16 cellular contexts compared by ENCODE assay signal in the genomic region with DNA sequence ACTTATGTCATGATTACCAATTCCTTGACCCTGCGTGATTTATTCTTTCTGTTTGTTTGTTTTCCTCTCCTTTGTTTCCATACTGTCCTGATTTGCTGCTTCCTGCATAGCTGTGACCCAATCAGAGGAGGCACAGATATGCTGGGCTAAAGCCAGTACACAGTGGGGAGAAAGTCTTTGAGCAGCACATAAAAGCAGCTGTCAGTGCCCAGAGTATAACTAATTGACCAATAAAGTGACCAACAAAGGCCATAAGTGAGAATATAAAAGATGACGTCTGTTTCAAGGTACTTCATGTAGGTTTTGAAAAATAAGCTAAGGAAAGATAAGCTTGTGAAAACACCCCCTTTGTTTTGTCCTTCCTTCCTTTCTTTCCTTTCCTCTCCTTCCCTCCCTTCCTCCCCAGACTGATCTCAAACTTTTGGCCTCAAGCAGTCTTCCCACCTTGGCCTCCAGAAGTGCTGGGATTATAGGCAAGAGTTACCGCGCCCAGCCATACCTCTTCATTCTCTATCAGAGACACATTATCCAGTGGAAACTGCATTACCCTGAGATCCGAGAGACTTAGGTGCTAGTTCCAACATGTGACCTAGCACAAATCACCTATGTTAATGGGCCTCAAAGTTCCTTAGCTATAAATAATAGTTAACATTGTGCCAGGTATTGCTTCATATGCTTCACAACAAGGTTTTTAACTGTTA. TPM values are rescaled to one million over a fixed set of nuclear protein-coding genes. Genes with fewer than 3 reads are reported as not detected.
DNase-seq lines count a peak whose midpoint lies in the region; ATAC-seq, FAIRE-seq and TF ChIP-seq lines count a peak whose summit lies in the region.
"Had no signal": no experiment of that assay in that cellular context is flagged by ENCODE, and none has a peak within 500 bp of the region (broad histone marks: within the 10 kb centered on the region; RNA-seq: fewer than 3 reads in every experiment).

No MANE protein-coding gene starts in this region.

- H3K27ac Mint-ChIP-seq in GM23338 (no peak overlapping the region; the same call in 1 of the 2 replicates), nephron progenitor cell (peak overlapping the region; percentile 90)
- no peak overlapping the region for H3K27ac Mint-ChIP-seq in activated CD8-positive, alpha-beta T cell treated with anti-CD3 and anti-CD28 coated beads, Interleukin-2, amount 10 ng/mL, durations not matched to agents 7 days and 5 days
- H3K27ac Mint-ChIP-seq: activated naive CD8-positive, alpha-beta T cell treated with anti-CD3 and anti-CD28 coated beads, Interleukin-2, amount 50 U/mL, for 24 hours; T-cell had no signal

- no peaks in the 10 kb centered on the region for H3K9me2 ChIP-seq in GM23338 (ENCODE audit: insufficient read depth)

- DNase-seq in GM23338 (ENCODE audit: low spot score) (no peak), NCI-H69 (lab: John Stamatoyannopoulos, UW) (peak; percentile 74), coronary artery (ENCODE audit: low spot score) (no peak), nephron progenitor cell (no peak), kidney (no peak)
- DNase-seq in activated T-cell treated with anti-CD3 and anti-CD28 coated beads, Interleukin-2, amount 50 U/mL, for 48 hours: no peak
- no peak for DNase-seq in activated CD8-positive, alpha-beta T cell treated with anti-CD3 and anti-CD28 coated beads, Interleukin-2, amount 10 ng/mL, durations not matched to agents 7 days and 5 days
- DNase-seq: activated CD4-positive, alpha-beta T cell treated with anti-CD3 and anti-CD28 coated beads for 1 hour; activated naive CD8-positive, alpha-beta T cell treated with anti-CD3 and anti-CD28 coated beads, Interleukin-2, amount 50 U/mL, for 24 hours; EL; NCI-H1105 treated with DMSO at 0.1 percent for 48 hours; NCI-H446 treated with DMSO at 0.1 percent for 48 hours; stimulated activated CD4-positive, alpha-beta T cell treated with anti-CD3 and anti-CD28 coated beads, Interleukin-2, amount 100 ng/mL, for 48 hours; T-cell; upper lobe of left lung had no signal

- H3K27ac ChIP-seq in GM23338 (ENCODE audit: low read depth): no peak overlapping the region
- peak overlapping the region; percentile 20 to 30 for H3K27ac ChIP-seq in coronary artery
- no peak overlapping the region for H3K27ac ChIP-seq in kidney (ENCODE audit: low read depth in 2 of 2, low read length in 2 of 2)
- H3K27ac ChIP-seq: upper lobe of left lung had no signal

- ATAC-seq in GM23338: peak; percentile 65
- no peak for ATAC-seq in activated CD8-positive, alpha-beta T cell treated with anti-CD3 and anti-CD28 coated beads, Interleukin-2, amount 10 ng/mL, durations not matched to agents 7 days and 5 days
- ATAC-seq: activated naive CD8-positive, alpha-beta T cell treated with anti-CD3 and anti-CD28 coated beads, Interleukin-2, amount 50 U/mL, for 24 hours; Panc1; T-cell had no signal

- H3K27me3 ChIP-seq in GM23338 (ENCODE audit: insufficient read depth): no peaks in the 10 kb centered on the region
- H3K27me3 ChIP-seq: upper lobe of left lung had no signal

- no peaks in the 10 kb centered on the region for H4K20me1 ChIP-seq in GM23338 (replicated peaks; ENCODE audit: insufficient read depth)

- TF ChIP-seq CTCF in GM23338 (conservative IDR thresholded peaks at IDR 0.05; ENCODE audit: low read depth in 2 of 2) (no peak), coronary artery (IDR thresholded peaks at IDR 0.05) (no peak), nephron progenitor cell (IDR thresholded peaks at IDR 0.05) (no peak), kidney (IDR thresholded peaks at IDR 0.05; ENCODE audit: borderline replicate concordance, extremely low read depth, insufficient read depth) (no peak)

- no peak overlapping the region for H3K4me3 ChIP-seq in GM23338
- no peak overlapping the region for H3K4me3 ChIP-seq in coronary artery
- H3K4me3 ChIP-seq in kidney (ENCODE audit: low read length in 2 of 2): no peak overlapping the region
- H3K4me3 ChIP-seq: upper lobe of left lung had no signal

- H3K9me3 Mint-ChIP-seq in GM23338 (no peaks in the 10 kb centered on the region), nephron progenitor cell (no peaks in the 10 kb centered on the region)
- H3K9me3 Mint-ChIP-seq in activated CD8-positive, alpha-beta T cell treated with anti-CD3 and anti-CD28 coated beads, Interleukin-2, amount 10 ng/mL, durations not matched to agents 7 days and 5 days (ENCODE audit: insufficient read depth): no peaks in the 10 kb centered on the region
- H3K9me3 Mint-ChIP-seq: activated naive CD8-positive, alpha-beta T cell treated with anti-CD3 and anti-CD28 coated beads, Interleukin-2, amount 50 U/mL, for 24 hours; T-cell had no signal

- no peak overlapping the region for H3K4me2 ChIP-seq in GM23338

- no peaks in the 10 kb centered on the region for H3K27me3 Mint-ChIP-seq in GM23338 (ENCODE audit: insufficient read depth, low read depth, poor library complexity)
- H3K27me3 Mint-ChIP-seq in nephron progenitor cell (ENCODE audit: low read depth, poor library complexity): no peaks in the 10 kb centered on the region
- no peaks in the 10 kb centered on the region for H3K27me3 Mint-ChIP-seq in activated CD8-positive, alpha-beta T cell treated with anti-CD3 and anti-CD28 coated beads, Interleukin-2, amount 10 ng/mL, durations not matched to agents 7 days and 5 days (ENCODE audit: low read depth)
- H3K27me3 Mint-ChIP-seq: activated naive CD8-positive, alpha-beta T cell treated with anti-CD3 and anti-CD28 coated beads, Interleukin-2, amount 50 U/mL, for 24 hours; T-cell had no signal

- FAIRE-seq in kidney (lab: Jason Lieb, UNC): no peak

- CTCF ChIA-PET in activated CD8-positive, alpha-beta T cell treated with anti-CD3 and anti-CD28 coated beads, Interleukin-2, amount 10 ng/mL, durations not matched to agents 7 days and 5 days (lab: Charles Lee): interaction anchor here (1.0 to 1.3 kb wide), 2 partner anchors 64 to 149 kb away, joined by 3 to 4 read pairs; partner anchors contain the start of gene SLC26A4

- no peaks in the 10 kb centered on the region for H3K79me2 ChIP-seq in GM23338 (replicated peaks; ENCODE audit: insufficient read depth)

- no peak overlapping the region for H3K9ac ChIP-seq in kidney (ENCODE audit: low read length in 2 of 2)

- H2AFZ ChIP-seq in GM23338: peak overlapping the region; percentile 7; the same call in 1 of the 2 replicates

- POLR2A ChIA-PET in activated CD8-positive, alpha-beta T cell treated with anti-CD3 and anti-CD28 coated beads, Interleukin-2, amount 10 ng/mL, durations not matched to agents 7 days and 5 days (lab: Charles Lee): interaction anchor here (0.6 kb wide), 1 partner anchor 428 kb away, joined by 3 read pairs; the partner anchor contains the start of gene HBP1

- H3K9me3 ChIP-seq in kidney (ENCODE audit: control insufficient read depth in 1 of 2, low read length in 2 of 2): no peaks in the 10 kb centered on the region
- H3K9me3 ChIP-seq: upper lobe of left lung had no signal

- no peaks in the 10 kb centered on the region for H3F3A ChIP-seq in GM23338 (replicated peaks; ENCODE audit: low read depth)

- H3K4me1 Mint-ChIP-seq in GM23338 (peaks cover 6% of the 10 kb centered on the region), nephron progenitor cell (peaks cover 22% of the 10 kb centered on the region)
- no peaks in the 10 kb centered on the region for H3K4me1 Mint-ChIP-seq in activated CD8-positive, alpha-beta T cell treated with anti-CD3 and anti-CD28 coated beads, Interleukin-2, amount 10 ng/mL, durations not matched to agents 7 days and 5 days (ENCODE audit: low read depth)
- H3K4me1 Mint-ChIP-seq: activated naive CD8-positive, alpha-beta T cell treated with anti-CD3 and anti-CD28 coated beads, Interleukin-2, amount 50 U/mL, for 24 hours; T-cell had no signal

- H3K4me3 Mint-ChIP-seq in GM23338 (no peak overlapping the region), nephron progenitor cell (no peak overlapping the region)
- H3K4me3 Mint-ChIP-seq in activated CD8-positive, alpha-beta T cell treated with anti-CD3 and anti-CD28 coated beads, Interleukin-2, amount 10 ng/mL, durations not matched to agents 7 days and 5 days: no peak overlapping the region
- H3K4me3 Mint-ChIP-seq: activated naive CD8-positive, alpha-beta T cell treated with anti-CD3 and anti-CD28 coated beads, Interleukin-2, amount 50 U/mL, for 24 hours; T-cell had no signal

- no peaks in the 10 kb centered on the region for H3K36me3 ChIP-seq in GM23338 (ENCODE audit: insufficient read depth)
- peaks cover 2 to 5% of the 10 kb centered on the region in 2 donors for H3K36me3 ChIP-seq in kidney (ENCODE audit: control insufficient read depth in 1 of 2, insufficient read depth in 2 of 2, low read length in 2 of 2)

- intact Hi-C loops in kidney (cut with DNase I): no loop called here

- H3K4me1 ChIP-seq in GM23338 (ENCODE audit: insufficient read depth) (no peaks in the 10 kb centered on the region), kidney (ENCODE audit: control insufficient read depth in 1 of 2, insufficient read depth in 1 of 2, low read depth in 1 of 2, low read length in 2 of 2) (peaks cover 0 to 2% of the 10 kb centered on the region in 2 donors)

- H3K36me3 Mint-ChIP-seq in GM23338 (ENCODE audit: low read depth) (no peaks in the 10 kb centered on the region), nephron progenitor cell (ENCODE audit: low read depth) (peaks cover 12% of the 10 kb centered on the region)
- peaks cover 29% of the 10 kb centered on the region for H3K36me3 Mint-ChIP-seq in activated CD8-positive, alpha-beta T cell treated with anti-CD3 and anti-CD28 coated beads, Interleukin-2, amount 10 ng/mL, durations not matched to agents 7 days and 5 days (ENCODE audit: low read depth)

TF ChIP-seq in GM23338, 12 proteins besides CTCF, POLR2A, EP300 and RAD21 (continues in another document):
- TF ChIP-seq ZNF114 (CRISPR knock-in tag; IDR thresholded peaks at IDR 0.05): no peak
- no peak for TF ChIP-seq POLR2AphosphoS5 (IDR thresholded peaks at IDR 0.05; ENCODE audit: low read depth)

RNA-seq across cellular contexts. Expression of gene BCAP29, which starts 17.0 kb away (rescaled TPM):
- 15.8 and 18.4 TPM in 2 replicates for total RNA-seq in GM23338 (2014; rRNA removed; shearing (Covaris generic))
- polyA plus RNA-seq in GM23338 (2016; fragmentation: Nextera tagmentation; extraction: Ambion mirVana) (20.3 and 24.0 TPM in 2 replicates), kidney (ENCODE audit: insufficient read depth, low read depth, low replicate concordance) (31.2 TPM)
- total RNA-seq in kidney: 50.2 TPM
- 10 to 100 TPM; 32.1 to 32.7 TPM for total RNA-seq in activated CD8-positive, alpha-beta T cell treated with anti-CD3 and anti-CD28 coated beads, Interleukin-2, amount 10 ng/mL, durations not matched to agents 7 days and 5 days

RNA-seq across cellular contexts. Expression of gene DUS4L, which starts 33.3 kb away (rescaled TPM):
- total RNA-seq in GM23338 (2014; rRNA removed; shearing (Covaris generic)): 16.8 and 22.9 TPM in 2 replicates
- polyA plus RNA-seq in GM23338 (2016; fragmentation: Nextera tagmentation; extraction: Ambion mirVana): 16.3 and 16.7 TPM in 2 replicates
- total RNA-seq in kidney: 8.4 TPM
- polyA plus RNA-seq in kidney (ENCODE audit: insufficient read depth, low read depth, low replicate concordance): 7.3 TPM
- total RNA-seq in activated CD8-positive, alpha-beta T cell treated with anti-CD3 and anti-CD28 coated beads, Interleukin-2, amount 10 ng/mL, durations not matched to agents 7 days and 5 days: 10 to 100 TPM; 10.3 to 11.1 TPM

RNA-seq across cellular contexts. Expression of gene COG5, which starts 33.3 kb away (rescaled TPM):
- 36.5 and 40.6 TPM in 2 replicates for total RNA-seq in GM23338 (2014; rRNA removed; shearing (Covaris generic))
- polyA plus RNA-seq in GM23338 (2016; fragmentation: Nextera tagmentation; extraction: Ambion mirVana) (11.0 and 15.4 TPM in 2 replicates), kidney (ENCODE audit: insufficient read depth, low read depth, low replicate concordance) (8.6 TPM)
- 45.7 TPM for total RNA-seq in kidney
- 10 to 100 TPM; 31.3 to 31.8 TPM for total RNA-seq in activated CD8-positive, alpha-beta T cell treated with anti-CD3 and anti-CD28 coated beads, Interleukin-2, amount 10 ng/mL, durations not matched to agents 7 days and 5 days

Comparison
In these comparisons a context has a peak if more than half of its experiments do, and no peak if none do; other contexts are left out.
1. H3K27ac ChIP-seq: peak in coronary artery (2 of 2); none in GM23338 (single experiment) and kidney (0 of 2).